ENCODE assay signal across 12 cellular contexts in genomic region chr10:101139421-101139911, GRCh38. TPM values are rescaled to one million over a fixed set of nuclear protein-coding genes. Genes with fewer than 3 reads are reported as not detected.
A peak's percentile ranks its signal among the peaks of the same experiment; 100 is the strongest.
DNase-seq lines count a peak whose midpoint lies in the region; FAIRE-seq and TF ChIP-seq lines count a peak whose summit lies in the region.
"Had no signal": no experiment of that assay in that cellular context is flagged by ENCODE, and none has a peak within 500 bp of the region (broad histone marks: within the 10 kb centered on the region; RNA-seq: fewer than 3 reads in every experiment).

No MANE protein-coding gene starts in this region.

- DNase-seq in NCI-H82 (lab: John Stamatoyannopoulos, UW): peak; percentile 11
- no peak for DNase-seq in NCI-H82 treated with DMSO at 0.1 percent for 48 hours (lab: John Stamatoyannopoulos, UW; ENCODE audit: unreplicated experiment)
- DNase-seq in MV-4-11 (lab: John Stamatoyannopoulos, UW): peak; percentile 14
- DNase-seq in epithelial cell of proximal tubule (ENCODE audit: low read depth): no peak
- no peak for DNase-seq in progenitor cell of endocrine pancreas (ENCODE audit: low spot score, unreplicated experiment)
- no peak for DNase-seq in colonic mucosa
- DNase-seq in GM12891 (ENCODE audit: insufficient read length, low spot score): no peak
- DNase-seq in activated naive CD4-positive, alpha-beta T cell (lab: John Stamatoyannopoulos, UW): no peak
- DNase-seq: 8988T, nucleus accumbens, T-helper 1 cell had no signal

- H3K9me3 Mint-ChIP-seq in progenitor cell of endocrine pancreas (ENCODE audit: low read depth): no peaks in the 10 kb centered on the region
- H3K9me3 Mint-ChIP-seq: dendritic cell treated with granulocyte-macrophage colony-stimulating factor and Interleukin-4, amounts not matched to agents 40 ng/mL and 50 ng/mL, for 4 days had no signal

- H3K9me3 ChIP-seq in colonic mucosa: no peaks in the 10 kb centered on the region

- no peaks in the 10 kb centered on the region for H3K36me3 ChIP-seq in colonic mucosa

- no peaks in the 10 kb centered on the region for H3K36me3 Mint-ChIP-seq in progenitor cell of endocrine pancreas (ENCODE audit: insufficient read depth)

- no peak overlapping the region for H3K4me3 ChIP-seq in epithelial cell of proximal tubule (ENCODE audit: low read depth, low read length)
- no peak overlapping the region for H3K4me3 ChIP-seq in colonic mucosa

- TF ChIP-seq CTCF in epithelial cell of proximal tubule (conservative IDR thresholded peaks at IDR 0.05; ENCODE audit: low read depth, low read length): peak; percentile 47
- TF ChIP-seq CTCF in progenitor cell of endocrine pancreas (IDR thresholded peaks at IDR 0.05; ENCODE audit: unreplicated experiment): peak; percentile 49
- TF ChIP-seq CTCF in colonic mucosa (IDR thresholded peaks at IDR 0.05): no peak

- no peak for TF ChIP-seq POLR2A in GM12891 (IDR thresholded peaks at IDR 0.05; ENCODE audit: low read depth, low read length)

- intact Hi-C loops in colonic mucosa (cut with DNase I): no loop called here

- no peak for FAIRE-seq in GM12891 (lab: Jason Lieb, UNC)

- H3K27ac ChIP-seq in colonic mucosa: no peak overlapping the region

- H3K9ac ChIP-seq in colonic mucosa (ENCODE audit: low read depth in 2 of 2, low read length in 2 of 2): no peak overlapping the region

- no peak overlapping the region for H3K27ac Mint-ChIP-seq in progenitor cell of endocrine pancreas
- H3K27ac Mint-ChIP-seq: dendritic cell treated with granulocyte-macrophage colony-stimulating factor and Interleukin-4, amounts not matched to agents 40 ng/mL and 50 ng/mL, for 4 days had no signal

- no peaks in the 10 kb centered on the region for H3K4me1 ChIP-seq in colonic mucosa

- peaks cover 97% of the 10 kb centered on the region for H3K27me3 Mint-ChIP-seq in progenitor cell of endocrine pancreas

- peaks cover 94% of the 10 kb centered on the region for H3K27me3 ChIP-seq in colonic mucosa

- H3K4me1 Mint-ChIP-seq in progenitor cell of endocrine pancreas (ENCODE audit: low read depth): peaks cover 10% of the 10 kb centered on the region

- H3K4me3 Mint-ChIP-seq in progenitor cell of endocrine pancreas (ENCODE audit: low read depth): no peak overlapping the region
- H3K4me3 Mint-ChIP-seq: dendritic cell treated with granulocyte-macrophage colony-stimulating factor and Interleukin-4, amounts not matched to agents 40 ng/mL and 50 ng/mL, for 4 days had no signal

TF ChIP-seq in GM12891, 5 proteins besides CTCF, POLR2A, EP300 and RAD21:
- TF ChIP-seq PAX5 (IDR thresholded peaks at IDR 0.05; ENCODE audit: insufficient read depth, low read length, severe bottlenecking) (no peak), SPI1 (IDR thresholded peaks at IDR 0.05; ENCODE audit: low read depth, low read length) (no peak), POLR2AphosphoS5 (IDR thresholded peaks at IDR 0.05; ENCODE audit: low read depth, low read length) (no peak), TAF1 (IDR thresholded peaks at IDR 0.05; ENCODE audit: low read depth, low read length) (no peak), POU2F2 (IDR thresholded peaks at IDR 0.05; ENCODE audit: low read depth, low read length) (no peak)

RNA-seq across cellular contexts. Expression of gene TLX1, which starts 8.4 kb away (rescaled TPM):
- not detected in 2 replicates for total RNA-seq in epithelial cell of proximal tubule
- not detected in 2 replicates for total RNA-seq in progenitor cell of endocrine pancreas
- total RNA-seq in colonic mucosa: under 1 TPM; 0.21 to 0.52 TPM
- polyA plus RNA-seq in GM12891 (2012; ENCODE audit: low read depth, missing spikeins): not detected

Comparison
In these comparisons a context has a peak if more than half of its experiments do, and no peak if none do; other contexts are left out.
1. DNase-seq: peak in NCI-H82 (single experiment) and MV-4-11 (single experiment); none in NCI-H82 treated with DMSO at 0.1 percent for 48 hours (single experiment), epithelial cell of proximal tubule (single experiment), progenitor cell of endocrine pancreas (single experiment), colonic mucosa (single experiment), GM12891 (single experiment) and activated naive CD4-positive, alpha-beta T cell (0 of 4).